ENCODE assay signal across 1 cellular context in the genomic region with DNA sequence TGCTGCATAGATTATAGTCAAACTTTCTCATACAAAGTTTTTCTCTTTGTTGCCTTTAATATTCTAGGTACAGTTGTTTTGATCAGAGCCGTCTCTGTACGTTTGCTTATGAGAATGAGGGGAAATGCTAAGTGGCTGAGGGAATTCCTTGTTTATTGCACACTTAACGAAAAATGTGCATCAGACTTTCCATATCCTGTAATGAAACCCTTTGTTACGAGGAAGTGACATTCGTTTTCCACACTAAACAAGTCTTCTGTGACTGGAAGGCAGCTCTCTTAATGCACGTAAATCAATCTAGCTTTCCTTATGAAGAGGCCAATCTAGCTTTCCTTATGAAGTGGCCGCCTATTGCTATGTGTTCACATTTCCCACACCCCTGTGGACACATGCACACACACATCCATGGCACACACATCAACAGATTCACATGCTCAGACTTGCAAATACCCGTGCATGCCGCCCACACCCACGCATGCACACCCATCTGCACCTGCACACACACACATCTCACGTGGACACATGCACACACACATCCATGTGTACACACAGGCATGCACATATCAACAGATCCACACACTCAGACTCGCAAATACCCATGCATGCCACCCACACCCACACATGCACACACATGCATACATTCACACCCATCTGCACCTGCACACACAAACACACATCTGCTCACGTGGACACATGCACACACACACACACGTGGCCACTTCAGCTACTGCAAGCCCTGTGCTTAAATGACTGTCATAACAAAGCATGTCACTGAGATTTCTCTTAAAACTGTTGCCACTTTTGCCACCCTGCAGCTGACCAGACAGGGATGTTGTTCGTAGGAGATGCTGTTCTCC.
A peak's percentile ranks its signal among the peaks of the same experiment; 100 is the strongest.
TF ChIP-seq lines count a peak whose summit lies in the region.

No MANE protein-coding gene starts in this region.

TF ChIP-seq in HEK293, 187 proteins besides CTCF, POLR2A, EP300 and RAD21:
- no peak for TF ChIP-seq ZNF138 (tag by site-specific recombination; IDR thresholded peaks at IDR 0.05; ENCODE audit: borderline replicate concordance)
- TF ChIP-seq ZNF341 (tag by site-specific recombination; IDR thresholded peaks at IDR 0.05; ENCODE audit: low read depth) = no peak
- TF ChIP-seq, protein P1, sequence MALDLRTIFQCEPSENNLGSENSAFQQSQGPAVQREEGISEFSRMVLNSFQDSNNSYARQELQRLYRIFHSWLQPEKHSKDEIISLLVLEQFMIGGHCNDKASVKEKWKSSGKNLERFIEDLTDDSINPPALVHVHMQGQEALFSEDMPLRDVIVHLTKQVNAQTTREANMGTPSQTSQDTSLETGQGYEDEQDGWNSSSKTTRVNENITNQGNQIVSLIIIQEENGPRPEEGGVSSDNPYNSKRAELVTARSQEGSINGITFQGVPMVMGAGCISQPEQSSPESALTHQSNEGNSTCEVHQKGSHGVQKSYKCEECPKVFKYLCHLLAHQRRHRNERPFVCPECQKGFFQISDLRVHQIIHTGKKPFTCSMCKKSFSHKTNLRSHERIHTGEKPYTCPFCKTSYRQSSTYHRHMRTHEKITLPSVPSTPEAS (tag by site-specific recombination; IDR thresholded peaks at IDR 0.05) = peak; percentile 71
- TF ChIP-seq, protein P2, sequence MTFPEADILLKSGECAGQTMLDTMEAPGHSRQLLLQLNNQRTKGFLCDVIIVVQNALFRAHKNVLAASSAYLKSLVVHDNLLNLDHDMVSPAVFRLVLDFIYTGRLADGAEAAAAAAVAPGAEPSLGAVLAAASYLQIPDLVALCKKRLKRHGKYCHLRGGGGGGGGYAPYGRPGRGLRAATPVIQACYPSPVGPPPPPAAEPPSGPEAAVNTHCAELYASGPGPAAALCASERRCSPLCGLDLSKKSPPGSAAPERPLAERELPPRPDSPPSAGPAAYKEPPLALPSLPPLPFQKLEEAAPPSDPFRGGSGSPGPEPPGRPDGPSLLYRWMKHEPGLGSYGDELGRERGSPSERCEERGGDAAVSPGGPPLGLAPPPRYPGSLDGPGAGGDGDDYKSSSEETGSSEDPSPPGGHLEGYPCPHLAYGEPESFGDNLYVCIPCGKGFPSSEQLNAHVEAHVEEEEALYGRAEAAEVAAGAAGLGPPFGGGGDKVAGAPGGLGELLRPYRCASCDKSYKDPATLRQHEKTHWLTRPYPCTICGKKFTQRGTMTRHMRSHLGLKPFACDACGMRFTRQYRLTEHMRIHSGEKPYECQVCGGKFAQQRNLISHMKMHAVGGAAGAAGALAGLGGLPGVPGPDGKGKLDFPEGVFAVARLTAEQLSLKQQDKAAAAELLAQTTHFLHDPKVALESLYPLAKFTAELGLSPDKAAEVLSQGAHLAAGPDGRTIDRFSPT (tag by site-specific recombination; IDR thresholded peaks at IDR 0.05) = no peak
